Comparison of ENCODE assay signal across 24 cellular contexts in genomic region chr2:178084273-178084672, GRCh38.
A peak's percentile ranks its signal among the peaks of the same experiment; 100 is the strongest.
DNase-seq lines count a peak whose midpoint lies in the region; ATAC-seq and FAIRE-seq lines count a peak whose summit lies in the region.
"Had no signal": no experiment of that assay in that cellular context is flagged by ENCODE, and none has a peak within 500 bp of the region (broad histone marks: within the 10 kb centered on the region; RNA-seq: fewer than 3 reads in every experiment).

No MANE protein-coding gene starts in this region.

- peak; percentile 24 for FAIRE-seq in GM18507 (lab: Jason Lieb, UNC)

- H3K36me3 ChIP-seq in adipocyte (ENCODE audit: control insufficient read depth, insufficient read depth, low read length, severe bottlenecking) = no peaks in the 10 kb centered on the region
- H3K36me3 ChIP-seq: BE2C had no signal

- no peaks in the 10 kb centered on the region for H3K27me3 ChIP-seq in adipocyte (replicated peaks; ENCODE audit: control insufficient read depth, insufficient read depth, low read length)
- H3K27me3 ChIP-seq: BE2C had no signal

- DNase-seq in GM18507 (ENCODE audit: extremely low spot score, insufficient read length, low read depth) = no peak
- DNase-seq in adipocyte (ENCODE audit: low read depth) = peak; percentile 58
- DNase-seq in fibroblast of gingiva (ENCODE audit: low read depth) = peak; percentile 14
- peak; percentile 10 for DNase-seq in skeletal muscle cell (ENCODE audit: low read depth)
- no peak for DNase-seq in stimulated activated naive CD4-positive, alpha-beta T cell treated with Interleukin-2 at 50 U/mL for 16 hours (lab: John Stamatoyannopoulos, UW)
- no peak for DNase-seq in epidermal melanocyte (ENCODE audit: insufficient read length, low spot score)
- DNase-seq: BE2C; Calu3; CD8-positive, alpha-beta memory T cell; DND-41; GM23248; H9; HFFc6; Karpas-422; NCI-H1092; NCI-H1417 treated with DMSO at 0.1 percent for 48 hours; NCI-H1694 treated with DMSO at 0.1 percent for 48 hours; NCI-H2081; NCI-H2227 treated with DMSO at 0.1 percent for 48 hours; NCI-H510A; NCI-H69; SHP77 had no signal

- no peaks in the 10 kb centered on the region for H3K4me1 ChIP-seq in adipocyte (ENCODE audit: control insufficient read depth, insufficient read depth, low read length)
- H3K4me1 ChIP-seq: BE2C had no signal

- no peak for ATAC-seq in HG03108 (IDR thresholded peaks at IDR 0.05; ENCODE audit: unreplicated experiment)

- H3K4me3 ChIP-seq in adipocyte (ENCODE audit: low read length) (no peak overlapping the region), skeletal muscle cell (ENCODE audit: low read depth, low read length) (no peak overlapping the region)
- H3K4me3 ChIP-seq: GM23248, SK-N-MC had no signal

- no peak overlapping the region for H3K9ac ChIP-seq in adipocyte (ENCODE audit: low read length)
- H3K9ac ChIP-seq: GM23248 had no signal

- H3K9me3 ChIP-seq in adipocyte (ENCODE audit: control insufficient read depth, low read length) = peaks cover 5% of the 10 kb centered on the region
- H3K9me3 ChIP-seq: BE2C had no signal

Comparison
In these comparisons a context has a peak if more than half of its experiments do, and no peak if none do; other contexts are left out.
1. DNase-seq: peak in adipocyte (single experiment), fibroblast of gingiva (single experiment) and skeletal muscle cell (single experiment); none in GM18507 (single experiment), stimulated activated naive CD4-positive, alpha-beta T cell treated with Interleukin-2 at 50 U/mL for 16 hours (single experiment) and epidermal melanocyte (single experiment).